ENCODE assay signal across 20 cellular contexts in genomic region chr1:204076891-204077290, GRCh38. TPM values are rescaled to one million over a fixed set of nuclear protein-coding genes. Genes with fewer than 3 reads are reported as not detected.
DNase-seq lines count a peak whose midpoint lies in the region; ATAC-seq, FAIRE-seq and TF ChIP-seq lines count a peak whose summit lies in the region.
"Had no signal": no experiment of that assay in that cellular context is flagged by ENCODE, and none has a peak within 500 bp of the region (broad histone marks: within the 10 kb centered on the region; RNA-seq: fewer than 3 reads in every experiment).

No MANE protein-coding gene starts in this region.

- DNase-seq in GM23248 (peak; percentile 22), adipocyte (ENCODE audit: low read depth) (peak; percentile 45), HepG2 (ENCODE audit: low spot score) (no peak), substantia nigra (lab: John Stamatoyannopoulos, UW) (no peak), BE2C (no peak), D721Med (ENCODE audit: insufficient read length, low spot score) (no peak)
- no peak for DNase-seq in activated T-helper 2 cell treated with anti-CD3 and anti-CD28 coated beads, Interferon-gamma antibody, Interleukin-2, Interleukin-4, amounts not matched to agents 10 μg/mL and 5 μg/mL and 100 μg/mL, durations not matched to agents 14 hours and 24 hours and 36 hours (ENCODE audit: low spot score)
- DNase-seq: activated CD8-positive, alpha-beta T cell treated with anti-CD3 and anti-CD28 coated beads for 36 hours; amygdala; DMS153; Karpas-422; left colon; NCI-H1436 treated with DMSO at 0.1 percent for 48 hours; NCI-H524; SW 1271 had no signal

- H3K4me3 Mint-ChIP-seq in activated T-helper 2 cell treated with anti-CD3 and anti-CD28 coated beads, Interferon-gamma antibody, Interleukin-2, Interleukin-4, amounts not matched to agents 10 μg/mL and 5 μg/mL and 100 μg/mL, durations not matched to agents 14 hours and 24 hours and 36 hours (ENCODE audit: low read depth) = no peak overlapping the region
- H3K4me3 Mint-ChIP-seq: activated CD8-positive, alpha-beta T cell treated with anti-CD3 and anti-CD28 coated beads for 36 hours; B cell; dendritic cell treated with granulocyte-macrophage colony-stimulating factor and Interleukin-4, amounts not matched to agents 40 ng/mL and 50 ng/mL, for 4 days had no signal

- in situ Hi-C loops in GM23248 (cut with MboI) = no loop called here
- in situ Hi-C loops in HepG2 (cut with HindIII; ENCODE audit: extremely low pct_ligation_motif_present, low pct_unique_long_range_greater_than_20kb) = loop anchor here (10.0 kb wide), 1 partner anchor 298 kb away; no protein-coding TSS in a partner anchor

- H3K36me3 ChIP-seq in GM23248 (ENCODE audit: low read depth) = no peaks in the 10 kb centered on the region
- no peaks in the 10 kb centered on the region for H3K36me3 ChIP-seq in adipocyte (ENCODE audit: control insufficient read depth, insufficient read depth, low read length, severe bottlenecking)
- H3K36me3 ChIP-seq in HepG2 (replicated peaks in 1 of 2; ENCODE audit: control insufficient read depth in 1 of 2, insufficient read depth in 2 of 2, low read length in 2 of 2) = no peaks in the 10 kb centered on the region
- H3K36me3 ChIP-seq in BE2C = no peaks in the 10 kb centered on the region
- H3K36me3 ChIP-seq: esophagus muscularis mucosa had no signal

- no peak overlapping the region for H3K27ac Mint-ChIP-seq in activated T-helper 2 cell treated with anti-CD3 and anti-CD28 coated beads, Interferon-gamma antibody, Interleukin-2, Interleukin-4, amounts not matched to agents 10 μg/mL and 5 μg/mL and 100 μg/mL, durations not matched to agents 14 hours and 24 hours and 36 hours
- H3K27ac Mint-ChIP-seq: activated CD8-positive, alpha-beta T cell treated with anti-CD3 and anti-CD28 coated beads for 36 hours; B cell; dendritic cell treated with granulocyte-macrophage colony-stimulating factor and Interleukin-4, amounts not matched to agents 40 ng/mL and 50 ng/mL, for 4 days had no signal

- 96 to 98% methylated on average over 1 of the region's 1 CpG for WGBS in GM23248 (ENCODE audit: low coverage in 1 of 2, low lambda C conversion rate in 2 of 2, missing lambda C conversion rate in 2 of 2), 2 experiments
- WGBS in HepG2 (ENCODE audit: low lambda C conversion rate) = 100% methylated on average over 1 of the region's 1 CpG

- peaks cover 5% of the 10 kb centered on the region for H3K4me1 Mint-ChIP-seq in activated T-helper 2 cell treated with anti-CD3 and anti-CD28 coated beads, Interferon-gamma antibody, Interleukin-2, Interleukin-4, amounts not matched to agents 10 μg/mL and 5 μg/mL and 100 μg/mL, durations not matched to agents 14 hours and 24 hours and 36 hours (ENCODE audit: low read depth)

- no peak overlapping the region for H3K4me2 ChIP-seq in GM23248 (ENCODE audit: unreplicated experiment)
- H3K4me2 ChIP-seq in HepG2 (ENCODE audit: low read depth, low read length) = peak overlapping the region; percentile 89

- TF ChIP-seq CTCF in HepG2 (CRISPR knock-in tag; IDR thresholded peaks at IDR 0.05) = no peak
- TF ChIP-seq CTCF in BE2C (IDR thresholded peaks at IDR 0.05; ENCODE audit: low read depth, low read length) = no peak
- no peak for TF ChIP-seq CTCF in D721Med (IDR thresholded peaks at IDR 0.05; ENCODE audit: insufficient read depth, missing control alignments)

- H3K9ac ChIP-seq in GM23248 (no peak overlapping the region), adipocyte (ENCODE audit: low read length) (no peak overlapping the region), HepG2 (ENCODE audit: insufficient read depth, low read depth, low read length) (no peak overlapping the region)

- H3K9me3 Mint-ChIP-seq in activated T-helper 2 cell treated with anti-CD3 and anti-CD28 coated beads, Interferon-gamma antibody, Interleukin-2, Interleukin-4, amounts not matched to agents 10 μg/mL and 5 μg/mL and 100 μg/mL, durations not matched to agents 14 hours and 24 hours and 36 hours = no peaks in the 10 kb centered on the region
- H3K9me3 Mint-ChIP-seq: activated CD8-positive, alpha-beta T cell treated with anti-CD3 and anti-CD28 coated beads for 36 hours; dendritic cell treated with granulocyte-macrophage colony-stimulating factor and Interleukin-4, amounts not matched to agents 40 ng/mL and 50 ng/mL, for 4 days had no signal

- no peak for FAIRE-seq in HepG2 (lab: Jason Lieb, UNC)
- FAIRE-seq in D721Med (lab: Jason Lieb, UNC) = no peak

- H3K79me2 ChIP-seq in GM23248 (ENCODE audit: insufficient read depth) (peaks cover 66% of the 10 kb centered on the region), HepG2 (ENCODE audit: insufficient read depth, low read length) (peaks cover 71% of the 10 kb centered on the region)

- TF ChIP-seq EP300 in HepG2 (IDR thresholded peaks at IDR 0.05; ENCODE audit: low read depth in 2 of 2, low read length in 2 of 2) (no peak), HepG2 (CRISPR knock-in tag; IDR thresholded peaks at IDR 0.05; ENCODE audit: borderline replicate concordance) (no peak)

- H3K9me2 ChIP-seq in GM23248 (ENCODE audit: insufficient read depth) = no peaks in the 10 kb centered on the region

- no peaks in the 10 kb centered on the region for H3F3A ChIP-seq in GM23248 (ENCODE audit: insufficient read depth)

- H4K20me1 ChIP-seq in GM23248 (ENCODE audit: insufficient read depth) (no peaks in the 10 kb centered on the region), HepG2 (ENCODE audit: insufficient read depth, low read length) (peaks cover 11% of the 10 kb centered on the region; the same call in 1 of the 2 replicates)

- H2AFZ ChIP-seq in GM23248 (no peak overlapping the region), HepG2 (ENCODE audit: low read length) (no peak overlapping the region)

- no peaks in the 10 kb centered on the region for H3K36me3 Mint-ChIP-seq in activated T-helper 2 cell treated with anti-CD3 and anti-CD28 coated beads, Interferon-gamma antibody, Interleukin-2, Interleukin-4, amounts not matched to agents 10 μg/mL and 5 μg/mL and 100 μg/mL, durations not matched to agents 14 hours and 24 hours and 36 hours (ENCODE audit: low read depth)

- H3K27ac ChIP-seq in GM23248 (no peak overlapping the region), HepG2 (ENCODE audit: extremely low read length, insufficient read depth, low read length) (no peak overlapping the region), substantia nigra (ENCODE audit: low read depth, low read length, poor library complexity, severe bottlenecking) (peak overlapping the region; percentile 21)

- no peak overlapping the region for H3K4me3 ChIP-seq in GM23248
- H3K4me3 ChIP-seq in adipocyte (ENCODE audit: low read length) = no peak overlapping the region
- no peak overlapping the region for H3K4me3 ChIP-seq in HepG2 (replicated peaks in 1 of 3; ENCODE audit: insufficient read depth in 1 of 3, low read depth in 2 of 3, low read length in 3 of 3)
- no peak overlapping the region for H3K4me3 ChIP-seq in BE2C (ENCODE audit: low read depth, low read length)
- H3K4me3 ChIP-seq: esophagus muscularis mucosa, HAP-1 had no signal

- POLR2A ChIA-PET in HepG2 (lab: Yijun Ruan, JAX) = no interaction called here

- peaks cover 55% of the 10 kb centered on the region for H3K27me3 Mint-ChIP-seq in activated T-helper 2 cell treated with anti-CD3 and anti-CD28 coated beads, Interferon-gamma antibody, Interleukin-2, Interleukin-4, amounts not matched to agents 10 μg/mL and 5 μg/mL and 100 μg/mL, durations not matched to agents 14 hours and 24 hours and 36 hours (ENCODE audit: low read depth)

- H3K27me3 ChIP-seq in GM23248 (replicated peaks; ENCODE audit: insufficient read depth) (no peaks in the 10 kb centered on the region), adipocyte (replicated peaks; ENCODE audit: control insufficient read depth, insufficient read depth, low read length) (no peaks in the 10 kb centered on the region), HepG2 (ENCODE audit: control insufficient read depth in 1 of 2, insufficient read depth in 2 of 2, low read length in 2 of 2) (no peaks in the 10 kb centered on the region), BE2C (peaks cover 41% of the 10 kb centered on the region)

- TF ChIP-seq POLR2A in HepG2 (IDR thresholded peaks at IDR 0.05; ENCODE audit: insufficient read depth in 1 of 2, low read depth in 2 of 2, low read length in 2 of 2) = no peak

- TF ChIP-seq RAD21 in HepG2 (CRISPR knock-in tag; IDR thresholded peaks at IDR 0.05) = no peak

- intact Hi-C loops in HepG2 (cut with micrococcal nuclease; ENCODE audit: unreplicated experiment) = no loop called here
- intact Hi-C loops in activated T-helper 2 cell treated with anti-CD3 and anti-CD28 coated beads, Interferon-gamma antibody, Interleukin-2, Interleukin-4, amounts not matched to agents 10 μg/mL and 5 μg/mL and 100 μg/mL, durations not matched to agents 14 hours and 24 hours and 36 hours (cut with micrococcal nuclease) = no loop called here

- CTCF ChIA-PET in HepG2 (lab: Yijun Ruan, JAX; ENCODE audit: low intra/inter-chr PET ratio, low total read pairs) = no interaction called here

- peaks cover 25% of the 10 kb centered on the region for H3K4me1 ChIP-seq in GM23248 (ENCODE audit: insufficient read depth)
- peaks cover 54% of the 10 kb centered on the region for H3K4me1 ChIP-seq in adipocyte (ENCODE audit: control insufficient read depth, insufficient read depth, low read length)
- H3K4me1 ChIP-seq in HepG2 (ENCODE audit: insufficient read depth, low read length) = peaks cover 62% of the 10 kb centered on the region
- H3K4me1 ChIP-seq in BE2C = peaks cover 6% of the 10 kb centered on the region; the same call in 1 of the 2 replicates

- ATAC-seq in HepG2 = no peak
- ATAC-seq in HG02852 (IDR thresholded peaks at IDR 0.05; ENCODE audit: unreplicated experiment) = no peak
- ATAC-seq: activated CD8-positive, alpha-beta T cell treated with anti-CD3 and anti-CD28 coated beads for 36 hours; left colon had no signal

- no TSS peak for BruUV-seq in HepG2 (replicated peaks; lab: Mats Ljungman, UMichigan)

- no peaks in the 10 kb centered on the region for H3K9me3 ChIP-seq in GM23248 (ENCODE audit: low read depth)
- no peaks in the 10 kb centered on the region for H3K9me3 ChIP-seq in adipocyte (ENCODE audit: control insufficient read depth, low read length)
- no peaks in the 10 kb centered on the region for H3K9me3 ChIP-seq in HepG2 (ENCODE audit: low read length)
- no peaks in the 10 kb centered on the region for H3K9me3 ChIP-seq in BE2C
- H3K9me3 ChIP-seq: esophagus muscularis mucosa, HAP-1 had no signal

RNA-seq across cellular contexts. Expression of gene SOX13, which starts 4.0 kb away (rescaled TPM):
- total RNA-seq in GM23248 (2014; rRNA removed; shearing (Covaris generic)) = 5.5 and 5.8 TPM in 2 replicates
- 3.0 and 3.1 TPM in 2 replicates for polyA plus RNA-seq in GM23248 (2016; fragmentation: Nextera tagmentation; extraction: Ambion mirVana)
- 9.3 and 13.3 TPM in 2 replicates for total RNA-seq in HepG2 (2016; rRNA removed; fragmentation: Illumina TruSeq; extraction: Trizol)
- 19.4 and 23.0 TPM in 2 replicates for total RNA-seq in HepG2 (2016; cell fraction: cytosol; rRNA removed; fragmentation: Illumina TruSeq; extraction: Trizol; ENCODE audit: low read depth)
- total RNA-seq in HepG2 (2016; cell fraction: insoluble cytoplasmic fraction; rRNA removed; fragmentation: Illumina TruSeq; extraction: Trizol) = 9.5 and 12.4 TPM in 2 replicates
- 7.5 and 8.0 TPM in 2 replicates for total RNA-seq in HepG2 (2016; cell fraction: membrane; rRNA removed; fragmentation: Illumina TruSeq; extraction: Trizol)
- total RNA-seq in HepG2 (2016; cell fraction: nucleus; rRNA removed; fragmentation: Illumina TruSeq; extraction: Trizol) = 11.8 and 12.5 TPM in 2 replicates
- 15.8 and 19.0 TPM in 2 replicates for polyA plus RNA-seq in HepG2 (2011; rRNA removed)
- polyA plus RNA-seq in HepG2 (2011; cell fraction: cytosol; rRNA removed) = 11.5 and 12.7 TPM in 2 replicates
- polyA plus RNA-seq in HepG2 (2011; cell fraction: nucleus; rRNA removed) = 51.5 and 56.0 TPM in 2 replicates
- polyA plus RNA-seq in HepG2 (2012) = 12.2 and 14.5 TPM in 2 replicates
- polyA plus RNA-seq in HepG2 (2016; cell fraction: cytosol; fragmentation: Illumina TruSeq; extraction: Trizol; ENCODE audit: low read depth) = 1.2 and 1.3 TPM in 2 replicates
- 12.0 and 16.7 TPM in 2 replicates for polyA plus RNA-seq in HepG2 (2016; cell fraction: insoluble cytoplasmic fraction; fragmentation: Illumina TruSeq; extraction: Trizol; ENCODE audit: low read depth)
- polyA plus RNA-seq in HepG2 (2016; cell fraction: membrane; fragmentation: Illumina TruSeq; extraction: Trizol; ENCODE audit: low read depth) = 3.4 and 3.9 TPM in 2 replicates
- polyA plus RNA-seq in HepG2 (2016; cell fraction: nucleus; fragmentation: Illumina TruSeq; extraction: Trizol; ENCODE audit: insufficient read depth, low read depth) = 29.9 and 34.7 TPM in 2 replicates
- polyA minus RNA-seq in HepG2 (2011; rRNA and poly(A)+ RNA removed; ENCODE audit: low replicate concordance) = 50.6 and 65.9 TPM in 2 replicates
- polyA minus RNA-seq in HepG2 (2011; cell fraction: cytosol; rRNA and poly(A)+ RNA removed) = 12.0 and 12.7 TPM in 2 replicates
- 40.8 and 41.1 TPM in 2 replicates for polyA minus RNA-seq in HepG2 (2011; cell fraction: nucleus; rRNA and poly(A)+ RNA removed)
- polyA plus RNA-seq in BE2C (2012; ENCODE audit: insufficient read depth, insufficient read length, low read depth) = 0.22 TPM
- total RNA-seq in activated T-helper 2 cell treated with anti-CD3 and anti-CD28 coated beads, Interferon-gamma antibody, Interleukin-2, Interleukin-4, amounts not matched to agents 10 μg/mL and 5 μg/mL and 100 μg/mL, durations not matched to agents 14 hours and 24 hours and 36 hours = 0.62 and 0.71 TPM in 2 replicates

Comparison
In these comparisons a context has a peak if more than half of its experiments do, and no peak if none do; other contexts are left out.
1. DNase-seq: peak in GM23248 (single experiment) and adipocyte (single experiment); none in HepG2 (single experiment), substantia nigra (0 of 49), BE2C (single experiment), activated T-helper 2 cell treated with anti-CD3 and anti-CD28 coated beads, Interferon-gamma antibody, Interleukin-2, Interleukin-4, amounts not matched to agents 10 μg/mL and 5 μg/mL and 100 μg/mL, durations not matched to agents 14 hours and 24 hours and 36 hours (single experiment) and D721Med (single experiment).